Comparison of ENCODE assay signal across 26 cellular contexts in the genomic region with DNA sequence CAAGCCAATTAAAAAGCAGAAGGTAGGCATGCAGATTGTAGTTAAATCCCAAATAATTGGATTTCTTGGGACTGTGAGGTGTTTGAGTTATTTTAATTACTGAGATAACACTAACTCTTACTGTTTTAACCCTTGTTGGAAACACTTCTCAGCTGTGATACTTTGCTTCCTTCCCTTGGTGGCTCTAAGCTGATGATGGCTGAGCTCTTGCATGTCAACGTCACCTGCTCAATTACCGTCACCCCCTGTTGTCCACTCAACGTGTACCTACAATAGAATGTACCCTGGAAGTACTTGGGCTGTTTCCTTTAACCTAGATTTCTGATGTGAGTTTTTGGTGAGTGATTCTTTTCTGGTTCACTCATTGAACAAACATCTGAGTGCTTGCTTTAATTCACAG.
DNase-seq lines count a peak whose midpoint lies in the region; ATAC-seq and TF ChIP-seq lines count a peak whose summit lies in the region.
"Had no signal": no experiment of that assay in that cellular context is flagged by ENCODE, and none has a peak within 500 bp of the region (broad histone marks: within the 10 kb centered on the region; RNA-seq: fewer than 3 reads in every experiment).

No MANE protein-coding gene starts in this region.

- no peak overlapping the region for H2BK120ac ChIP-seq in mesendoderm (ENCODE audit: low read depth, low read length)

- no peak overlapping the region for H4K5ac ChIP-seq in mesendoderm (ENCODE audit: low read length)

- no peak overlapping the region for H3K4ac ChIP-seq in mesendoderm (ENCODE audit: low read depth, low read length)

- H2BK5ac ChIP-seq in mesendoderm (ENCODE audit: low read length) = no peak overlapping the region

- H3K4me3 ChIP-seq in endodermal cell (ENCODE audit: low read length) = no peak overlapping the region
- H3K4me3 ChIP-seq in mesendoderm (ENCODE audit: low read length) = no peak overlapping the region
- H3K4me3 ChIP-seq: BLaER1, GM12878 had no signal

- H3K27me3 ChIP-seq in endodermal cell (ENCODE audit: control insufficient read depth, insufficient read depth, low read length, poor library complexity, severe bottlenecking) (no peaks in the 10 kb centered on the region), mesendoderm (ENCODE audit: insufficient read depth, low read length, poor library complexity) (no peaks in the 10 kb centered on the region)
- H3K27me3 ChIP-seq: BLaER1 had no signal

- H3K9me3 ChIP-seq in endodermal cell (ENCODE audit: control insufficient read depth, low read length) = peaks cover 30% of the 10 kb centered on the region
- H3K9me3 ChIP-seq: BE2C, BLaER1 had no signal

- H3K4me1 Mint-ChIP-seq in endodermal cell = peaks cover 30% of the 10 kb centered on the region
- H3K4me1 Mint-ChIP-seq: CD14-positive monocyte; CD4-positive, alpha-beta memory T cell; CD4-positive, CD25-positive, alpha-beta regulatory T cell; CD8-positive, alpha-beta memory T cell had no signal

- H3K9ac ChIP-seq in endodermal cell (ENCODE audit: extremely low read depth, low read length, poor library complexity, severe bottlenecking) (no peak overlapping the region), mesendoderm (ENCODE audit: low read length) (no peak overlapping the region)
- H3K9ac ChIP-seq: BLaER1 had no signal

- no peak for ATAC-seq in left colon
- ATAC-seq: GM12878 had no signal

- H3K36me3 Mint-ChIP-seq in endodermal cell (ENCODE audit: low read depth) = no peaks in the 10 kb centered on the region
- H3K36me3 Mint-ChIP-seq: CD14-positive monocyte; CD4-positive, alpha-beta memory T cell; CD4-positive, CD25-positive, alpha-beta regulatory T cell; CD8-positive, alpha-beta memory T cell had no signal

- H2AK5ac ChIP-seq in mesendoderm (ENCODE audit: low read length) = no peak overlapping the region

- H3K27ac Mint-ChIP-seq in endodermal cell = peak overlapping the region; percentile 90
- H3K27ac Mint-ChIP-seq: CD14-positive monocyte; CD4-positive, alpha-beta memory T cell; CD4-positive, CD25-positive, alpha-beta regulatory T cell; CD8-positive, alpha-beta memory T cell had no signal

- no peak overlapping the region for H3K56ac ChIP-seq in mesendoderm (ENCODE audit: low read length)

- H3K9me3 Mint-ChIP-seq in endodermal cell = peaks cover 9% of the 10 kb centered on the region

- peak; percentile 51 for TF ChIP-seq CTCF in endodermal cell (conservative IDR thresholded peaks at IDR 0.05)

- H3K36me3 ChIP-seq in endodermal cell (ENCODE audit: control insufficient read depth, insufficient read depth, low read length) (no peaks in the 10 kb centered on the region), mesendoderm (ENCODE audit: control insufficient read depth, insufficient read depth, low read length) (no peaks in the 10 kb centered on the region)
- H3K36me3 ChIP-seq: BE2C, BLaER1 had no signal

- H3K23ac ChIP-seq in mesendoderm (ENCODE audit: low read length) = no peak overlapping the region

- H3K27ac ChIP-seq in endodermal cell (ENCODE audit: low read depth, low read length) = no peak overlapping the region
- H3K27ac ChIP-seq in mesendoderm (ENCODE audit: low read depth, low read length) = no peak overlapping the region
- H3K27ac ChIP-seq: BLaER1 had no signal

- DNase-seq in NCI-H82 (lab: John Stamatoyannopoulos, UW) = peak; percentile 92
- peak; percentile 88 for DNase-seq in NCI-H82 treated with DMSO at 0.1 percent for 48 hours (lab: John Stamatoyannopoulos, UW; ENCODE audit: unreplicated experiment)
- peak; percentile 65 for DNase-seq in endodermal cell
- DNase-seq in mesendoderm = peak; percentile 82
- no peak for DNase-seq in NCI-H446 treated with DMSO at 0.1 percent for 48 hours (lab: John Stamatoyannopoulos, UW)
- DNase-seq in HUDEP-2 (lab: John Stamatoyannopoulos, UW; ENCODE audit: unreplicated experiment in 76 of 76) = no peak
- DNase-seq in NAMALWA (ENCODE audit: low spot score) = no peak
- no peak for DNase-seq in left colon
- DNase-seq: 8988T; ACHN; BE2C; C1 segment of cervical spinal cord; CD4-positive, alpha-beta memory T cell; CD4-positive, CD25-positive, alpha-beta regulatory T cell; CD8-positive, alpha-beta memory T cell; COR-L47; DMS 273 treated with DMSO at 0.1 percent for 48 hours; DMS153; DMS53; DMS79; DND-41; EL; GDM1 had no signal

- H3K79me1 ChIP-seq in mesendoderm (ENCODE audit: low read length) = no peaks in the 10 kb centered on the region

- no peak overlapping the region for H3K18ac ChIP-seq in mesendoderm (ENCODE audit: low read length)

- no peak overlapping the region for H3K4me3 Mint-ChIP-seq in endodermal cell
- H3K4me3 Mint-ChIP-seq: CD14-positive monocyte; CD4-positive, alpha-beta memory T cell; CD4-positive, CD25-positive, alpha-beta regulatory T cell; CD8-positive, alpha-beta memory T cell had no signal

- H3K4me1 ChIP-seq in endodermal cell (ENCODE audit: control insufficient read depth, insufficient read depth, low read length) = no peaks in the 10 kb centered on the region
- H3K4me1 ChIP-seq in mesendoderm (ENCODE audit: control insufficient read depth, low read depth, low read length) = no peaks in the 10 kb centered on the region
- H3K4me1 ChIP-seq: BE2C, BLaER1 had no signal

- 52 to 56% methylated on average over 3 of the region's 3 CpGs for WGBS in endodermal cell (ENCODE audit: insufficient coverage in 1 of 2, insufficient read length in 1 of 2), 2 experiments
- WGBS in mesendoderm (ENCODE audit: extremely low coverage, insufficient coverage, low lambda C conversion rate) = no CpG with 5 or more reads among the region's 3 CpGs

- no peak overlapping the region for H4K8ac ChIP-seq in mesendoderm (ENCODE audit: low read depth, low read length)

- H3K79me2 ChIP-seq in mesendoderm (ENCODE audit: control insufficient read depth, insufficient read depth, low read length) = no peaks in the 10 kb centered on the region

- intact Hi-C loops in left colon (cut with DNase I, micrococcal nuclease) = no loop called here

- peaks cover 24% of the 10 kb centered on the region for H3K27me3 Mint-ChIP-seq in endodermal cell (ENCODE audit: insufficient read depth)
- H3K27me3 Mint-ChIP-seq: CD4-positive, CD25-positive, alpha-beta regulatory T cell had no signal

- H3K4me2 ChIP-seq in mesendoderm (ENCODE audit: low read length) = no peak overlapping the region
- H3K4me2 ChIP-seq: BLaER1 had no signal

- no peak overlapping the region for H2BK15ac ChIP-seq in mesendoderm (replicated peaks; ENCODE audit: low read depth)

Comparison
In these comparisons a context has a peak if more than half of its experiments do, and no peak if none do; other contexts are left out.
1. DNase-seq: peak in NCI-H82 (single experiment), NCI-H82 treated with DMSO at 0.1 percent for 48 hours (single experiment), endodermal cell (single experiment) and mesendoderm (single experiment); none in NCI-H446 treated with DMSO at 0.1 percent for 48 hours (single experiment), HUDEP-2 (0 of 76), NAMALWA (single experiment) and left colon (0 of 2).